In genomic region chr15:50450678-50451077, GRCh38 we compare ENCODE assay signal across 18 cellular contexts.
"Had no signal": no experiment of that assay in that cellular context is flagged by ENCODE, and none has a peak within 500 bp of the region (broad histone marks: within the 10 kb centered on the region; RNA-seq: fewer than 3 reads in every experiment).

No MANE protein-coding gene starts in this region.

- H3K27me3 ChIP-seq: adrenal gland, heart left ventricle, right lobe of liver, uterus had no signal

- FAIRE-seq: frontal cortex had no signal

- H3K36me3 ChIP-seq: prostate gland, uterus had no signal

- H3K27me3 Mint-ChIP-seq: stimulated activated naive CD8-positive, alpha-beta T cell treated with anti-CD3 and anti-CD28 coated beads, Interleukin-15, Interleukin-2, amounts not matched to agents 100 ng/mL and 50 ng/mL, for 24 hours had no signal

- ATAC-seq: heart left ventricle, left colon, mucosa of descending colon, natural killer cell, right lobe of liver had no signal

- H3K4me1 ChIP-seq: prostate gland, uterus had no signal

- H3K9me3 Mint-ChIP-seq: activated naive CD4-positive, alpha-beta T cell treated with anti-CD3 and anti-CD28 coated beads for 36 hours; natural killer cell; stimulated activated naive CD8-positive, alpha-beta T cell treated with anti-CD3 and anti-CD28 coated beads, Interleukin-15, Interleukin-2, amounts not matched to agents 100 ng/mL and 50 ng/mL, for 24 hours had no signal

- H3K4me3 Mint-ChIP-seq: activated naive CD4-positive, alpha-beta T cell treated with anti-CD3 and anti-CD28 coated beads for 36 hours; natural killer cell; stimulated activated naive CD8-positive, alpha-beta T cell treated with anti-CD3 and anti-CD28 coated beads, Interleukin-15, Interleukin-2, amounts not matched to agents 100 ng/mL and 50 ng/mL, for 24 hours had no signal

- H3K27ac Mint-ChIP-seq: activated naive CD4-positive, alpha-beta T cell treated with anti-CD3 and anti-CD28 coated beads for 36 hours; stimulated activated naive CD8-positive, alpha-beta T cell treated with anti-CD3 and anti-CD28 coated beads, Interleukin-15, Interleukin-2, amounts not matched to agents 100 ng/mL and 50 ng/mL, for 24 hours had no signal

- H3K27ac ChIP-seq: adrenal gland, coronary artery, heart left ventricle, prostate gland, right lobe of liver, uterus, WERI-Rb-1 had no signal

- DNase-seq: activated CD4-positive, alpha-beta T cell treated with anti-CD3 and anti-CD28 coated beads for 48 hours; activated CD8-positive, alpha-beta memory T cell treated with anti-CD3 and anti-CD28 coated beads for 24 hours; activated naive CD4-positive, alpha-beta T cell treated with anti-CD3 and anti-CD28 coated beads for 36 hours; adrenal gland; caudate nucleus; effector CD4-positive, alpha-beta T cell; heart left ventricle; left colon; mucosa of descending colon; natural killer cell; right lobe of liver; stimulated activated CD4-positive, alpha-beta T cell treated with anti-CD3 and anti-CD28 coated beads, Interleukin-12 subunit alpha, Interleukin-12 subunit beta, amount 100 ng/mL, for 4 hours; uterus; WERI-Rb-1 had no signal

- H3K4me3 ChIP-seq: adrenal gland, coronary artery, heart left ventricle, mucosa of descending colon, prostate gland, right lobe of liver, uterus had no signal

- H3K9me3 ChIP-seq: adrenal gland, heart left ventricle, mucosa of descending colon, prostate gland, right lobe of liver, uterus had no signal
